Comparison of ENCODE assay signal across 8 cellular contexts in the genomic region with DNA sequence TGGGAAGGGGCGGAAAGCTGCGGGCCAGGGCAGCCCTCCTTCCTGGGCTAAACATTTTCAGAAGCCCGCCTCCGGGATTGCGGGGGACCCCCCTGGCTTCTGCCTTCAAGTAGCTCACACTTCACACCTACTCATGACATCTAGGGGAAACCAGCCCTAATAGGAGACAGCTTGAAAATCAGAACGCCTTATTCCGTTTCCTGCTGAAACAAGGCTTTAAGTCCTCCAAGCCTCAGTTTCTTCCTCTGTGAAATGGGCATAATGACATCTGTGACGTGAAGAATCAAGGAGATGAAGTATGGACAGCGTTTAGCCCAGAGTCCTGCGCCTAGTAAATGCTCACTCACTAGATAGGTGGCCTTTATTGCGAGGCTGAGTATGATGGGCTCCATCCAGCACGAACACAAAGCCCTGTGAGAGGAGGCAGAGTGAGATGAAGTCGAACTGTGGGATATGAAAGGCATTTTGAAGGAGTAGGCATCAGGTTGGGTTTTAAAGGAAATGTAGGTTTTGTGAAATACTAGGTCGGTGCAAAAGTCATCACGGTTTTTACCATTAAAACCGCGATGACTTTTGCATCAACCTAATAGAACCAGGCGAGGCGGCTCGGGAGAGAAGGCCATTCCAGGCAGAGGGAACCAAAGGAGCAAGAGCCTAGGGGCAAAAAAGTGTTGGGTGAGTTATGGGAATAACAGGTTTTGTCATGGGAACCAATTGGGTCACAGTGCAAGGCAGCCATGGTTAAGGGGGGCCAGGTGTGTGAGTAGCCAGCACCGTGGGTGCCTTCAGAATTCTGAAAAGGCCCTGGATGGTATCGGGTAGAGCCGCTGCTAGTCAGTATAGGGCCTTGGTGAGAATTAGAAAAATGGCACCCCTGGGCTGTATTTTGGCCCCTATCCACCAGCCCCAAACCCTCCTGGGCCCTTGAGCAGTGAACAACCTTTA. TPM values are rescaled to one million over a fixed set of nuclear protein-coding genes. Genes with fewer than 3 reads are reported as not detected.
DNase-seq lines count a peak whose midpoint lies in the region; ATAC-seq and TF ChIP-seq lines count a peak whose summit lies in the region.

No MANE protein-coding gene starts in this region.

- DNase-seq in OCI-LY7 (ENCODE audit: low spot score) (no peak), esophagus squamous epithelium (lab: John Stamatoyannopoulos, UW) (no peak), epidermal melanocyte (ENCODE audit: insufficient read length, low spot score) (no peak), cerebellar nuclear complex (lab: John Stamatoyannopoulos, UW) (no peak)
- no peak for DNase-seq in activated effector memory CD4-positive, alpha-beta T cell treated with anti-CD3 and anti-CD28 coated beads, Interleukin-2, amount 50 U/mL, for 16 hours

- intact Hi-C loops in OCI-LY7 (cut with micrococcal nuclease; ENCODE audit: unreplicated experiment) = no loop called here
- intact Hi-C loops in esophagus squamous epithelium (cut with DNase I) = no loop called here

- H3K27me3 ChIP-seq in esophagus squamous epithelium (no peaks in the 10 kb centered on the region), rectal smooth muscle tissue (ENCODE audit: control insufficient read depth, insufficient read depth, low read length) (no peaks in the 10 kb centered on the region)

- CTCF ChIA-PET in OCI-LY7 (lab: Charles Lee; ENCODE audit: unreplicated experiment) = interaction anchor here (0.6 to 0.7 kb wide), 2 partner anchors 11 to 274 kb away, joined by 3 to 21 read pairs; no protein-coding TSS in a partner anchor

- POLR2A ChIA-PET in OCI-LY7 (lab: Charles Lee) = interaction anchor here (0.6 to 1.7 kb wide), 7 partner anchors 10 to 539 kb away, joined by 3 to 7 read pairs (median 3); a partner anchor contains a TSS

- no TSS peak for BruUV-seq in OCI-LY7 (replicated peaks; lab: Mats Ljungman, UMichigan)

- H3K9me2 ChIP-seq in OCI-LY7 (ENCODE audit: insufficient read depth, low read length) = no peaks in the 10 kb centered on the region

- H3K4me3 ChIP-seq in OCI-LY7 (ENCODE audit: low read depth, low read length, poor library complexity, severe bottlenecking) = peak overlapping the region; percentile 95
- H3K4me3 ChIP-seq in esophagus squamous epithelium = peak overlapping the region; percentile 88 to 99 (median 96)
- H3K4me3 ChIP-seq in rectal smooth muscle tissue (ENCODE audit: low read length) = peak overlapping the region; percentile 96

- H3K4me2 ChIP-seq in OCI-LY7 (ENCODE audit: low read length) = peak overlapping the region; percentile 97

- H3K36me3 ChIP-seq in OCI-LY7 (ENCODE audit: insufficient read depth, low read length) (no peaks in the 10 kb centered on the region), esophagus squamous epithelium (no peaks in the 10 kb centered on the region), rectal smooth muscle tissue (ENCODE audit: control insufficient read depth, insufficient read depth, low read length) (no peaks in the 10 kb centered on the region)

- peak overlapping the region; percentile 71 for H2AFZ ChIP-seq in OCI-LY7 (ENCODE audit: low read length)

- no peak overlapping the region for H3K27ac ChIP-seq in OCI-LY7 (ENCODE audit: low read depth, low read length, poor library complexity, severe bottlenecking)
- peak overlapping the region; percentile 91 to 98 (median 97) for H3K27ac ChIP-seq in esophagus squamous epithelium
- peak overlapping the region; percentile 99 for H3K27ac ChIP-seq in rectal smooth muscle tissue (ENCODE audit: low read depth, low read length)

- TF ChIP-seq CTCF in OCI-LY7 (conservative IDR thresholded peaks at IDR 0.05; ENCODE audit: low read length) (no peak), esophagus squamous epithelium (IDR thresholded peaks at IDR 0.05) (no peak)

- peaks cover 39% of the 10 kb centered on the region for H3K79me2 ChIP-seq in OCI-LY7 (ENCODE audit: insufficient read depth, low read depth, low read length)

- H3K4me1 ChIP-seq in OCI-LY7 (ENCODE audit: insufficient read depth, low read length, poor library complexity, severe bottlenecking) (peaks cover 39% of the 10 kb centered on the region), esophagus squamous epithelium (peaks cover 9 to 42% (median 22%) of the 10 kb centered on the region in 3 donors), rectal smooth muscle tissue (ENCODE audit: control insufficient read depth, insufficient read depth, low read length) (peaks cover 15% of the 10 kb centered on the region)

- TF ChIP-seq POLR2A in esophagus squamous epithelium (IDR thresholded peaks at IDR 0.05) = no peak

- WGBS in esophagus squamous epithelium, 2 donors = 74 to 82% methylated on average over 18 to 19 of the region's 23 CpGs

- H3K9ac ChIP-seq in rectal smooth muscle tissue (ENCODE audit: low read length) = peak overlapping the region; percentile 75

- H4K20me1 ChIP-seq in OCI-LY7 (ENCODE audit: insufficient read depth, low read length) = peaks cover 12% of the 10 kb centered on the region; the same call in 1 of the 2 replicates

- no peaks in the 10 kb centered on the region for H3K9me3 ChIP-seq in OCI-LY7 (ENCODE audit: low read length)
- H3K9me3 ChIP-seq in esophagus squamous epithelium = no peaks in the 10 kb centered on the region

- ATAC-seq in GM18511 (IDR thresholded peaks at IDR 0.05; ENCODE audit: unreplicated experiment) (peak; percentile 8), HG02798 (IDR thresholded peaks at IDR 0.05; ENCODE audit: poor library complexity, unreplicated experiment) (no peak)

RNA-seq across cellular contexts. Expression of a gene that starts 1.0 kb away (rescaled TPM):
- total RNA-seq in OCI-LY7 (2014; rRNA removed; shearing (Covaris generic)) = 17.9 and 28.7 TPM in 2 replicates
- total RNA-seq in OCI-LY7 (2022) (66.2 and 78.7 TPM in 2 replicates), esophagus squamous epithelium (10 to 100 TPM; 18.8 to 38.7 (median 25.7) TPM)

RNA-seq across cellular contexts. Expression of a gene that starts 33.0 kb away (rescaled TPM):
- 0.50 TPM in 1 of 2 replicates, not detected in the other for total RNA-seq in OCI-LY7 (2014; rRNA removed; shearing (Covaris generic))
- total RNA-seq in OCI-LY7 (2022) (3.3 and 4.9 TPM in 2 replicates), esophagus squamous epithelium (under 1 TPM in 1 of 4 donors, not detected in 3; 0.57 TPM)
